In the genomic region with DNA sequence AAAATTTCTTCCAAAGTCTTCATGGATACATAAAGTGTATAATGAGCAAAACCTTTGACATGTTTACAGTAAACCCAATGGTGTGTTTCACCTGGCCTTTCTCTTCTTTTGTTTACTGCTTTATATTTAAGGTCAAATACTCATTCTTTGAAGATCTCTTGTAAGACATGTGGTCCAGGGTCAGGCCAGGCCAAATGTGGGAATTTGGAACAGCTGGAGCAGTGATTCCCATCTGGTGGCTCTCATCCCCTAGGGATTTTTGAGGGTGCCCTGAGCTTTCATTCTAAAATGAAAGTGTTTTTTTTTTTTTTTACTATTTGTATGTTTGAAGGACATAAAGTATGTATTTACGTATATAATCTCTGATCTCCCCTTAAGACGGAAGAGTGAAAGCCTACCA, we compare ENCODE assay signal across 1 cellular context.
TF ChIP-seq lines count a peak whose summit lies in the region.

No MANE protein-coding gene starts in this region.

TF ChIP-seq in HepG2, 621 proteins besides CTCF, POLR2A, EP300 and RAD21:
- TF ChIP-seq ZNF850 (CRISPR knock-in tag; conservative IDR thresholded peaks at IDR 0.05): no peak
- no peak for TF ChIP-seq ZNF138 (CRISPR knock-in tag; IDR thresholded peaks at IDR 0.05; ENCODE audit: low read depth)
- TF ChIP-seq JDP2 (CRISPR knock-in tag; IDR thresholded peaks at IDR 0.05; ENCODE audit: borderline replicate concordance): no peak
- TF ChIP-seq ETV6 (CRISPR knock-in tag; conservative IDR thresholded peaks at IDR 0.05): no peak
- no peak for TF ChIP-seq ELF3 (CRISPR knock-in tag; IDR thresholded peaks at IDR 0.05)
- no peak for TF ChIP-seq PPARG (CRISPR knock-in tag; conservative IDR thresholded peaks at IDR 0.05)
- TF ChIP-seq GFI1 (CRISPR knock-in tag; IDR thresholded peaks at IDR 0.05; ENCODE audit: borderline replicate concordance): no peak
- TF ChIP-seq ZFAT (CRISPR knock-in tag; conservative IDR thresholded peaks at IDR 0.05): no peak
- TF ChIP-seq, protein P1, sequence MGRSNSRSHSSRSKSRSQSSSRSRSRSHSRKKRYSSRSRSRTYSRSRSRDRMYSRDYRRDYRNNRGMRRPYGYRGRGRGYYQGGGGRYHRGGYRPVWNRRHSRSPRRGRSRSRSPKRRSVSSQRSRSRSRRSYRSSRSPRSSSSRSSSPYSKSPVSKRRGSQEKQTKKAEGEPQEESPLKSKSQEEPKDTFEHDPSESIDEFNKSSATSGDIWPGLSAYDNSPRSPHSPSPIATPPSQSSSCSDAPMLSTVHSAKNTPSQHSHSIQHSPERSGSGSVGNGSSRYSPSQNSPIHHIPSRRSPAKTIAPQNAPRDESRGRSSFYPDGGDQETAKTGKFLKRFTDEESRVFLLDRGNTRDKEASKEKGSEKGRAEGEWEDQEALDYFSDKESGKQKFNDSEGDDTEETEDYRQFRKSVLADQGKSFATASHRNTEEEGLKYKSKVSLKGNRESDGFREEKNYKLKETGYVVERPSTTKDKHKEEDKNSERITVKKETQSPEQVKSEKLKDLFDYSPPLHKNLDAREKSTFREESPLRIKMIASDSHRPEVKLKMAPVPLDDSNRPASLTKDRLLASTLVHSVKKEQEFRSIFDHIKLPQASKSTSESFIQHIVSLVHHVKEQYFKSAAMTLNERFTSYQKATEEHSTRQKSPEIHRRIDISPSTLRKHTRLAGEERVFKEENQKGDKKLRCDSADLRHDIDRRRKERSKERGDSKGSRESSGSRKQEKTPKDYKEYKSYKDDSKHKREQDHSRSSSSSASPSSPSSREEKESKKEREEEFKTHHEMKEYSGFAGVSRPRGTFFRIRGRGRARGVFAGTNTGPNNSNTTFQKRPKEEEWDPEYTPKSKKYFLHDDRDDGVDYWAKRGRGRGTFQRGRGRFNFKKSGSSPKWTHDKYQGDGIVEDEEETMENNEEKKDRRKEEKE (IDR thresholded peaks at IDR 0.05): no peak
- TF ChIP-seq ZFP41 (CRISPR knock-in tag; IDR thresholded peaks at IDR 0.05; ENCODE audit: borderline replicate concordance): no peak
- TF ChIP-seq SMAD1 (CRISPR knock-in tag; IDR thresholded peaks at IDR 0.05; ENCODE audit: borderline replicate concordance, low read depth): no peak
- TF ChIP-seq, protein P2, sequence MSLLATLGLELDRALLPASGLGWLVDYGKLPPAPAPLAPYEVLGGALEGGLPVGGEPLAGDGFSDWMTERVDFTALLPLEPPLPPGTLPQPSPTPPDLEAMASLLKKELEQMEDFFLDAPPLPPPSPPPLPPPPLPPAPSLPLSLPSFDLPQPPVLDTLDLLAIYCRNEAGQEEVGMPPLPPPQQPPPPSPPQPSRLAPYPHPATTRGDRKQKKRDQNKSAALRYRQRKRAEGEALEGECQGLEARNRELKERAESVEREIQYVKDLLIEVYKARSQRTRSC (CRISPR knock-in tag; IDR thresholded peaks at IDR 0.05; ENCODE audit: low read depth): no peak
- no peak for TF ChIP-seq FIP1L1 (IDR thresholded peaks at IDR 0.05; ENCODE audit: borderline replicate concordance, insufficient read depth, low read depth, low read length)
- TF ChIP-seq, protein P3, sequence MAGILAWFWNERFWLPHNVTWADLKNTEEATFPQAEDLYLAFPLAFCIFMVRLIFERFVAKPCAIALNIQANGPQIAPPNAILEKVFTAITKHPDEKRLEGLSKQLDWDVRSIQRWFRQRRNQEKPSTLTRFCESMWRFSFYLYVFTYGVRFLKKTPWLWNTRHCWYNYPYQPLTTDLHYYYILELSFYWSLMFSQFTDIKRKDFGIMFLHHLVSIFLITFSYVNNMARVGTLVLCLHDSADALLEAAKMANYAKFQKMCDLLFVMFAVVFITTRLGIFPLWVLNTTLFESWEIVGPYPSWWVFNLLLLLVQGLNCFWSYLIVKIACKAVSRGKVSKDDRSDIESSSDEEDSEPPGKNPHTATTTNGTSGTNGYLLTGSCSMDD (CRISPR knock-in tag; IDR thresholded peaks at IDR 0.05): no peak
- TF ChIP-seq, protein P4, sequence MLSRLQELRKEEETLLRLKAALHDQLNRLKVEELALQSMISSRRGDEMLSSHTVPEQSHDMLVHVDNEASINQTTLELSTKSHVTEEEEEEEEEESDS (CRISPR knock-in tag; IDR thresholded peaks at IDR 0.05; ENCODE audit: borderline replicate concordance): no peak
- TF ChIP-seq ZNF230 (CRISPR knock-in tag; IDR thresholded peaks at IDR 0.05): no peak
- TF ChIP-seq NR1H2 (CRISPR knock-in tag; IDR thresholded peaks at IDR 0.05; ENCODE audit: borderline replicate concordance, low read depth): no peak
- no peak for TF ChIP-seq ZFY (CRISPR knock-in tag; IDR thresholded peaks at IDR 0.05)
- TF ChIP-seq ZMAT3 (CRISPR knock-in tag; conservative IDR thresholded peaks at IDR 0.05): no peak
